ENCODE assay signal across 8 cellular contexts in genomic region chr6:28081486-28081751, GRCh38. TPM values are rescaled to one million over a fixed set of nuclear protein-coding genes. Genes with fewer than 3 reads are reported as not detected.
A peak's percentile ranks its signal among the peaks of the same experiment; 100 is the strongest.
DNase-seq lines count a peak whose midpoint lies in the region; ATAC-seq and TF ChIP-seq lines count a peak whose summit lies in the region.

No MANE protein-coding gene starts in this region.

- no peak for TF ChIP-seq CTCF in left ventricle myocardium inferior (IDR thresholded peaks at IDR 0.05; ENCODE audit: borderline replicate concordance)

- no peaks in the 10 kb centered on the region for H3K27me3 ChIP-seq in CD8-positive, alpha-beta memory T cell (ENCODE audit: insufficient read depth, low read length, poor library complexity, severe bottlenecking)
- H3K27me3 ChIP-seq in left ventricle myocardium inferior (ENCODE audit: low read depth) (no peaks in the 10 kb centered on the region), skeletal muscle tissue (ENCODE audit: control insufficient read depth in 3 of 3, insufficient read depth in 3 of 3, low read length in 3 of 3) (no peaks in the 10 kb centered on the region)

- POLR2A ChIA-PET in CD8-positive, alpha-beta memory T cell (lab: Charles Lee), result interaction anchor here (1.0 to 1.4 kb wide), 2 partner anchors 24 to 60 kb away, joined by 4 to 5 read pairs; partner anchors contain the start of gene ZKSCAN8
- POLR2A ChIA-PET in activated CD8-positive, alpha-beta T cell treated with anti-CD3 and anti-CD28 coated beads, Interleukin-2, amount 10 ng/mL, durations not matched to agents 7 days and 5 days (lab: Charles Lee), result interaction anchor here (0.9 kb wide), 1 partner anchor 757 kb away, joined by 3 read pairs; no protein-coding TSS in a partner anchor

- H3K4me3 ChIP-seq in CD8-positive, alpha-beta memory T cell (ENCODE audit: low read length), result peak overlapping the region; percentile 95
- H3K4me3 ChIP-seq in left ventricle myocardium inferior, result peak overlapping the region; percentile 78
- peak overlapping the region; percentile 98 to 99 (median 98) for H3K4me3 ChIP-seq in skeletal muscle tissue (ENCODE audit: low read length in 3 of 3)

- H3K4me3 Mint-ChIP-seq in CD8-positive, alpha-beta memory T cell, result peak overlapping the region; percentile 96 to 99 (median 98)
- peak overlapping the region; percentile 96 for H3K4me3 Mint-ChIP-seq in activated CD8-positive, alpha-beta T cell treated with anti-CD3 and anti-CD28 coated beads, Interleukin-2, amount 10 ng/mL, durations not matched to agents 7 days and 5 days

- intact Hi-C loops in left ventricle myocardium inferior (cut with micrococcal nuclease), result no loop called here

- peaks cover 0 to 4% of the 10 kb centered on the region in 2 donors for H3K27me3 Mint-ChIP-seq in CD8-positive, alpha-beta memory T cell
- no peaks in the 10 kb centered on the region for H3K27me3 Mint-ChIP-seq in activated CD8-positive, alpha-beta T cell treated with anti-CD3 and anti-CD28 coated beads, Interleukin-2, amount 10 ng/mL, durations not matched to agents 7 days and 5 days (ENCODE audit: low read depth)

- ATAC-seq in GM19463 (IDR thresholded peaks at IDR 0.05; ENCODE audit: unreplicated experiment), result peak; percentile 54
- ATAC-seq in HG03571 (IDR thresholded peaks at IDR 0.05; ENCODE audit: unreplicated experiment), result peak; percentile 42
- peak; percentile 53 for ATAC-seq in activated CD8-positive, alpha-beta T cell treated with anti-CD3 and anti-CD28 coated beads, Interleukin-2, amount 10 ng/mL, durations not matched to agents 7 days and 5 days

- H3K36me3 Mint-ChIP-seq in CD8-positive, alpha-beta memory T cell, result peaks cover 0 to 15% (median 0%) of the 10 kb centered on the region in 3 donors
- no peaks in the 10 kb centered on the region for H3K36me3 Mint-ChIP-seq in activated CD8-positive, alpha-beta T cell treated with anti-CD3 and anti-CD28 coated beads, Interleukin-2, amount 10 ng/mL, durations not matched to agents 7 days and 5 days (ENCODE audit: low read depth)

- H3K9me3 ChIP-seq in CD8-positive, alpha-beta memory T cell (ENCODE audit: low read length), result no peaks in the 10 kb centered on the region
- no peaks in the 10 kb centered on the region for H3K9me3 ChIP-seq in left ventricle myocardium inferior (replicated peaks)
- no peaks in the 10 kb centered on the region for H3K9me3 ChIP-seq in skeletal muscle tissue (ENCODE audit: control insufficient read depth in 3 of 3, low read length in 3 of 3)

- H3K9me3 Mint-ChIP-seq in CD8-positive, alpha-beta memory T cell, result peaks cover 0 to 1% (median 0%) of the 10 kb centered on the region in 5 donors
- no peaks in the 10 kb centered on the region for H3K9me3 Mint-ChIP-seq in activated CD8-positive, alpha-beta T cell treated with anti-CD3 and anti-CD28 coated beads, Interleukin-2, amount 10 ng/mL, durations not matched to agents 7 days and 5 days (ENCODE audit: insufficient read depth)

- H3K27ac Mint-ChIP-seq in CD8-positive, alpha-beta memory T cell, result peak overlapping the region; percentile 97 to 100 (median 99)
- H3K27ac Mint-ChIP-seq in activated CD8-positive, alpha-beta T cell treated with anti-CD3 and anti-CD28 coated beads, Interleukin-2, amount 10 ng/mL, durations not matched to agents 7 days and 5 days, result peak overlapping the region; percentile 90

- peaks cover 18 to 25% (median 18%) of the 10 kb centered on the region in 3 donors for H3K4me1 Mint-ChIP-seq in CD8-positive, alpha-beta memory T cell
- peaks cover 17% of the 10 kb centered on the region for H3K4me1 Mint-ChIP-seq in activated CD8-positive, alpha-beta T cell treated with anti-CD3 and anti-CD28 coated beads, Interleukin-2, amount 10 ng/mL, durations not matched to agents 7 days and 5 days (ENCODE audit: low read depth)

- peak overlapping the region; percentile 97 for H3K27ac ChIP-seq in CD8-positive, alpha-beta memory T cell (ENCODE audit: low read depth, low read length)
- peak overlapping the region; percentile 89 for H3K27ac ChIP-seq in left ventricle myocardium inferior (replicated peaks)
- peak overlapping the region; percentile 86 for H3K27ac ChIP-seq in skeletal muscle tissue (ENCODE audit: low read depth, low read length)

- peaks cover 15% of the 10 kb centered on the region for H3K4me1 ChIP-seq in CD8-positive, alpha-beta memory T cell (ENCODE audit: insufficient read depth, low read length)
- H3K4me1 ChIP-seq in left ventricle myocardium inferior, result peaks cover 20% of the 10 kb centered on the region
- H3K4me1 ChIP-seq in skeletal muscle tissue (ENCODE audit: control insufficient read depth in 3 of 3, insufficient read depth in 3 of 3, low read length in 3 of 3), result peaks cover 8 to 16% (median 10%) of the 10 kb centered on the region in 3 donors

- DNase-seq in CD8-positive, alpha-beta memory T cell, result peak; percentile 29 to 79 (median 66)
- peak; percentile 42 for DNase-seq in activated CD8-positive, alpha-beta T cell treated with anti-CD3 and anti-CD28 coated beads, Interleukin-2, amount 10 ng/mL, durations not matched to agents 7 days and 5 days
- DNase-seq in left ventricle myocardium inferior (no peak), NCI-H2227 treated with DMSO at 0.1 percent for 48 hours (lab: John Stamatoyannopoulos, UW) (no peak), NCI-H1436 (lab: John Stamatoyannopoulos, UW) (no peak)

- no peaks in the 10 kb centered on the region for H3K36me3 ChIP-seq in CD8-positive, alpha-beta memory T cell (ENCODE audit: insufficient read depth, low read length)
- H3K36me3 ChIP-seq in left ventricle myocardium inferior (no peaks in the 10 kb centered on the region), skeletal muscle tissue (ENCODE audit: control insufficient read depth in 3 of 3, insufficient read depth in 3 of 3, low read length in 3 of 3) (peaks cover 0 to 5% (median 0%) of the 10 kb centered on the region in 3 donors)

- peak overlapping the region; percentile 85 to 93 (median 89) for H3K9ac ChIP-seq in skeletal muscle tissue (ENCODE audit: low read depth in 1 of 3, low read length in 3 of 3)

- CTCF ChIA-PET in CD8-positive, alpha-beta memory T cell (lab: Charles Lee), result no interaction called here
- CTCF ChIA-PET in activated CD8-positive, alpha-beta T cell treated with anti-CD3 and anti-CD28 coated beads, Interleukin-2, amount 10 ng/mL, durations not matched to agents 7 days and 5 days (lab: Charles Lee), result interaction anchor here (1.8 kb wide), 1 partner anchor 23 kb away, joined by 11 read pairs; no protein-coding TSS in a partner anchor

RNA-seq across cellular contexts. Expression of gene ZNF165, which starts 1.1 kb away (rescaled TPM):
- 1 to 10 TPM; 1.6 to 1.9 TPM for total RNA-seq in CD8-positive, alpha-beta memory T cell
- polyA plus RNA-seq in CD8-positive, alpha-beta memory T cell, result 0.78 TPM
- under 1 TPM; 0.84 to 0.97 TPM for total RNA-seq in activated CD8-positive, alpha-beta T cell treated with anti-CD3 and anti-CD28 coated beads, Interleukin-2, amount 10 ng/mL, durations not matched to agents 7 days and 5 days
- total RNA-seq in left ventricle myocardium inferior (0.55 TPM), skeletal muscle tissue (under 0.01 TPM)

RNA-seq across cellular contexts. Expression of gene ZSCAN16, which starts 43.0 kb away (rescaled TPM):
- total RNA-seq in CD8-positive, alpha-beta memory T cell, result 1 to 10 TPM; 5.3 to 5.8 TPM
- 11.5 TPM for polyA plus RNA-seq in CD8-positive, alpha-beta memory T cell
- total RNA-seq in activated CD8-positive, alpha-beta T cell treated with anti-CD3 and anti-CD28 coated beads, Interleukin-2, amount 10 ng/mL, durations not matched to agents 7 days and 5 days, result 1 to 10 TPM; 2.9 to 4.5 TPM
- total RNA-seq in left ventricle myocardium inferior (2.1 TPM), skeletal muscle tissue (3.7 TPM)

Comparison
In these comparisons a context has a peak if more than half of its experiments do, and no peak if none do; other contexts are left out.
1. DNase-seq: peak in CD8-positive, alpha-beta memory T cell (5 of 5) and activated CD8-positive, alpha-beta T cell treated with anti-CD3 and anti-CD28 coated beads, Interleukin-2, amount 10 ng/mL, durations not matched to agents 7 days and 5 days (single experiment); none in left ventricle myocardium inferior (single experiment), NCI-H2227 treated with DMSO at 0.1 percent for 48 hours (single experiment) and NCI-H1436 (single experiment).
2. Peak in every context shown above with its lines, with median percentiles within 50 percentile points of each other: H3K27ac ChIP-seq, H3K4me3 ChIP-seq and ATAC-seq.